In genomic region chr13:48567521-48568331, GRCh38 we compare ENCODE assay signal across 10 cellular contexts. TPM values are rescaled to one million over a fixed set of nuclear protein-coding genes. Genes with fewer than 3 reads are reported as not detected.
DNase-seq lines count a peak whose midpoint lies in the region; ATAC-seq, FAIRE-seq and TF ChIP-seq lines count a peak whose summit lies in the region.
"Had no signal": no experiment of that assay in that cellular context is flagged by ENCODE, and none has a peak within 500 bp of the region (broad histone marks: within the 10 kb centered on the region; RNA-seq: fewer than 3 reads in every experiment).

No MANE protein-coding gene starts in this region.

- H3K36me3 ChIP-seq in BLaER1, result no peaks in the 10 kb centered on the region
- H3K36me3 ChIP-seq in fibroblast of lung (ENCODE audit: control insufficient read depth, insufficient read depth, low read length), result no peaks in the 10 kb centered on the region
- no peaks in the 10 kb centered on the region for H3K36me3 ChIP-seq in neutrophil
- H3K36me3 ChIP-seq: SJSA1 had no signal

- no peaks in the 10 kb centered on the region for H3K79me2 ChIP-seq in fibroblast of lung (ENCODE audit: control insufficient read depth, insufficient read depth, low read length)

- peaks cover 32% of the 10 kb centered on the region for H3K4me1 Mint-ChIP-seq in CD4-positive, alpha-beta T cell (ENCODE audit: low read depth)

- no peaks in the 10 kb centered on the region for H3K9me3 ChIP-seq in BLaER1
- no peaks in the 10 kb centered on the region for H3K9me3 ChIP-seq in fibroblast of lung (ENCODE audit: control insufficient read depth, insufficient read depth, low read depth, low read length)
- no peaks in the 10 kb centered on the region for H3K9me3 ChIP-seq in neutrophil
- H3K9me3 ChIP-seq in CD4-positive, alpha-beta T cell (ENCODE audit: control insufficient read depth, low read length), result no peaks in the 10 kb centered on the region
- H3K9me3 ChIP-seq: SJSA1 had no signal

- no peaks in the 10 kb centered on the region for H3K36me3 Mint-ChIP-seq in CD4-positive, alpha-beta T cell (ENCODE audit: low read depth)
- H3K36me3 Mint-ChIP-seq: CD4-positive, CD25-positive, alpha-beta regulatory T cell had no signal

- no peak for TF ChIP-seq CTCF in RWPE1 (conservative IDR thresholded peaks at IDR 0.05; ENCODE audit: low read depth)
- no peak for TF ChIP-seq CTCF in fibroblast of lung (conservative IDR thresholded peaks at IDR 0.05 in 1 of 2, IDR thresholded peaks at IDR 0.05 in 1 of 2; ENCODE audit: low read depth in 1 of 2, low read length in 2 of 2)
- no peak for TF ChIP-seq CTCF in neutrophil (IDR thresholded peaks at IDR 0.05)
- TF ChIP-seq CTCF in CD4-positive, alpha-beta T cell (IDR thresholded peaks at IDR 0.05), result no peak

- no peak for DNase-seq in RWPE1 (ENCODE audit: low spot score)
- DNase-seq in fibroblast of lung (ENCODE audit: low read depth in 2 of 2), result peak in 1 of 2 donors; percentile 33
- DNase-seq in CD4-positive, alpha-beta T cell, result no peak
- no peak for DNase-seq in DMS153 treated with DMSO at 0.1 percent for 48 hours (lab: John Stamatoyannopoulos, UW; ENCODE audit: unreplicated experiment)
- no peak for DNase-seq in urothelium cell line (ENCODE audit: low spot score)
- DNase-seq: CD4-positive, CD25-positive, alpha-beta regulatory T cell had no signal

- H3K27ac Mint-ChIP-seq in CD4-positive, alpha-beta T cell, result no peak overlapping the region
- H3K27ac Mint-ChIP-seq: CD4-positive, CD25-positive, alpha-beta regulatory T cell had no signal

- no peak overlapping the region for H3K4me3 ChIP-seq in BLaER1
- H3K4me3 ChIP-seq in fibroblast of lung (replicated peaks in 1 of 4; ENCODE audit: control extremely low read depth in 1 of 4, insufficient read depth in 1 of 4, low read depth in 3 of 4, low read length in 4 of 4), result no peak overlapping the region
- H3K4me3 ChIP-seq in neutrophil (ENCODE audit: low read depth in 1 of 2, low read length in 1 of 2), result peak overlapping the region; percentile 34 to 50
- H3K4me3 ChIP-seq: SJSA1 had no signal

- peaks cover 20% of the 10 kb centered on the region for H3K27me3 Mint-ChIP-seq in CD4-positive, alpha-beta T cell

- H3K4me1 ChIP-seq in BLaER1, result peaks cover 60% of the 10 kb centered on the region
- H3K4me1 ChIP-seq in fibroblast of lung (ENCODE audit: control insufficient read depth, extremely low read depth, insufficient read depth, low read length), result peaks cover 3% of the 10 kb centered on the region
- H3K4me1 ChIP-seq in neutrophil (ENCODE audit: control insufficient read depth in 1 of 2, insufficient read depth in 1 of 2, low read depth in 1 of 2, low read length in 1 of 2), result peaks cover 96 to 100% of the 10 kb centered on the region in 2 experiments

- H3K27ac ChIP-seq in BLaER1 (no peak overlapping the region), RWPE1 (peak overlapping the region; percentile 53; the same call in 1 of the 2 replicates), fibroblast of lung (ENCODE audit: insufficient read depth, low read length) (no peak overlapping the region), neutrophil (peak overlapping the region; percentile 96)
- H3K27ac ChIP-seq in CD4-positive, alpha-beta T cell (ENCODE audit: low read depth, low read length), result no peak overlapping the region
- H3K27ac ChIP-seq: SJSA1 had no signal

- CTCF ChIA-PET in RWPE1 (lab: Yijun Ruan, JAX), result no interaction called here
- CTCF ChIA-PET in CD4-positive, alpha-beta T cell (lab: Charles Lee), result no interaction called here

- H3K9me3 Mint-ChIP-seq in CD4-positive, alpha-beta T cell, result no peaks in the 10 kb centered on the region
- H3K9me3 Mint-ChIP-seq: CD4-positive, CD25-positive, alpha-beta regulatory T cell had no signal

- no peaks in the 10 kb centered on the region for H4K20me1 ChIP-seq in BLaER1
- H4K20me1 ChIP-seq in fibroblast of lung (ENCODE audit: control insufficient read depth, extremely low read depth, insufficient read depth, low read length), result no peaks in the 10 kb centered on the region

- intact Hi-C loops in CD4-positive, alpha-beta T cell (cut with DNase I, micrococcal nuclease), result loop anchor here in 1 of 2 experiments (5.0 kb wide), 1 partner anchor 65 kb away; no protein-coding TSS in a partner anchor

- no peak for ATAC-seq in GM19328 (IDR thresholded peaks at IDR 0.05; ENCODE audit: unreplicated experiment)
- no peak for ATAC-seq in CD4-positive, alpha-beta T cell (ENCODE audit: poor library complexity)

- H3K9ac ChIP-seq in BLaER1, result no peak overlapping the region
- H3K9ac ChIP-seq in fibroblast of lung (ENCODE audit: insufficient read depth, low read length), result no peak overlapping the region

- POLR2A ChIA-PET in RWPE1 (lab: Yijun Ruan, JAX; ENCODE audit: low non-redundant PET), result no interaction called here
- POLR2A ChIA-PET in CD4-positive, alpha-beta T cell (lab: Charles Lee), result interaction anchor here (0.8 to 2.2 kb wide), 3 partner anchors 12 to 62 kb away, joined by 3 to 6 read pairs (median 4); partner anchors contain the start of gene RCBTB2

- no peak overlapping the region for H3K4me3 Mint-ChIP-seq in CD4-positive, alpha-beta T cell

- peak overlapping the region; percentile 54 for H3K4me2 ChIP-seq in BLaER1
- H3K4me2 ChIP-seq in fibroblast of lung (ENCODE audit: extremely low read depth, insufficient read depth, low read length), result peak overlapping the region; percentile 48

- peak overlapping the region; percentile 60 for H2AFZ ChIP-seq in fibroblast of lung (ENCODE audit: low read length)

- H3K27me3 ChIP-seq in BLaER1 (no peaks in the 10 kb centered on the region), fibroblast of lung (ENCODE audit: control insufficient read depth, insufficient read depth, low read length) (no peaks in the 10 kb centered on the region), neutrophil (no peaks in the 10 kb centered on the region)
- peaks cover 4% of the 10 kb centered on the region for H3K27me3 ChIP-seq in CD4-positive, alpha-beta T cell (ENCODE audit: control insufficient read depth, insufficient read depth, low read length)
- H3K27me3 ChIP-seq: SJSA1 had no signal

- FAIRE-seq in urothelium cell line (lab: Jason Lieb, UNC), result no peak

RNA-seq across cellular contexts. Expression of gene RCBTB2, which starts 34.8 kb away (rescaled TPM):
- 6.9 and 8.4 TPM in 2 replicates for total RNA-seq in fibroblast of lung
- 6.0 and 9.6 TPM in 2 replicates for polyA plus RNA-seq in fibroblast of lung
- polyA plus RNA-seq in fibroblast of lung (2012), result 4.7 and 6.0 TPM in 2 replicates
- polyA minus RNA-seq in fibroblast of lung (ENCODE audit: low replicate concordance), result 1.7 and 2.4 TPM in 2 replicates
- 1 to 10 TPM; 6.1 to 6.5 TPM for total RNA-seq in CD4-positive, alpha-beta T cell

Comparison
In these comparisons a context has a peak if more than half of its experiments do, and no peak if none do; other contexts are left out.
1. H3K27ac ChIP-seq: peak in RWPE1 (single experiment) and neutrophil (single experiment); none in BLaER1 (single experiment), fibroblast of lung (single experiment) and CD4-positive, alpha-beta T cell (single experiment).
2. H3K4me3 ChIP-seq: peak in neutrophil (2 of 2); none in BLaER1 (single experiment) and fibroblast of lung (0 of 4).